ENCODE assay signal across 19 cellular contexts in the genomic region with DNA sequence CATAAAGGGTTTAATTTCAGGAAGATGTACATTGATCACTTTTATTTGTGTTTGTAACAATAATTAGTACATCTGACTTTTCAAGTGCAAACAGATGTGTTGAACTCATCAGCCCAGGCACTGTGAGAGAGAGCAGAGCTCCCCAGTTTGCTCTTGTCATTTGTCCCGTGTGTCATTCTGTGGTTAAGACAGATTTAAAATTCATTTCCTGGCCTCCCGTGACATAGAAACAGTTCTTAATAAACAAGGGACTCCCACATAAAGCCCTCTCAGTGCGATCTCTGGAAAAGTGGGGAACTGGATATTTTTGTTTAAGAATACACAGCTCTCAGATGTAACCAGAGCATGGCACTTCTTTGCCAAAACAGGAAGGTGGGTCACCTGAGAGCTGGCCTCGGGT. TPM values are rescaled to one million over a fixed set of nuclear protein-coding genes. Genes with fewer than 3 reads are reported as not detected.
DNase-seq lines count a peak whose midpoint lies in the region; ATAC-seq lines count a peak whose summit lies in the region.
"Had no signal": no experiment of that assay in that cellular context is flagged by ENCODE, and none has a peak within 500 bp of the region (broad histone marks: within the 10 kb centered on the region; RNA-seq: fewer than 3 reads in every experiment).

No MANE protein-coding gene starts in this region.

- no peak overlapping the region for H3K4me3 Mint-ChIP-seq in activated naive CD8-positive, alpha-beta T cell treated with anti-CD3 and anti-CD28 coated beads, Interleukin-2, amount 10 ng/mL, durations not matched to agents 7 days and 5 days
- no peak overlapping the region for H3K4me3 Mint-ChIP-seq in immature natural killer cell
- H3K4me3 Mint-ChIP-seq: activated B cell treated with CpG ODN at 0.5 μM for 24 hours; central memory CD8-positive, alpha-beta T cell; effector memory CD8-positive, alpha-beta T cell; natural killer cell had no signal

- DNase-seq in activated naive CD4-positive, alpha-beta T cell treated with anti-CD3 and anti-CD28 coated beads, Interleukin-2, amount 50 U/mL, for 72 hours (ENCODE audit: low spot score in 2 of 2): no peak
- DNase-seq in activated naive CD4-positive, alpha-beta T cell (lab: John Stamatoyannopoulos, UW): no peak
- DNase-seq in KG1 (lab: John Stamatoyannopoulos, UW) (peak; percentile 7), immature natural killer cell (no peak), kidney tubule cell (ENCODE audit: low spot score) (no peak), pons (ENCODE audit: low spot score) (no peak)
- no peak for DNase-seq in activated naive CD8-positive, alpha-beta T cell treated with anti-CD3 and anti-CD28 coated beads, Interleukin-2, amount 10 ng/mL, durations not matched to agents 7 days and 5 days
- DNase-seq: activated B cell treated with CpG ODN at 0.5 μM for 24 hours; amniotic stem cell; effector memory CD8-positive, alpha-beta T cell; GDM1; head of caudate nucleus; natural killer cell; NCI-H1436 treated with DMSO at 0.1 percent for 48 hours; NCI-H2227 treated with DMSO at 0.1 percent for 48 hours; posterior cingulate gyrus; stimulated activated CD4-positive, alpha-beta T cell treated with anti-CD3 and anti-CD28 coated beads, Interleukin-4, amount 100 ng/mL, for 24 hours had no signal

- H3K9me3 Mint-ChIP-seq in activated naive CD4-positive, alpha-beta T cell treated with anti-CD3 and anti-CD28 coated beads, Interleukin-2, amount 50 U/mL, for 72 hours: no peaks in the 10 kb centered on the region
- no peaks in the 10 kb centered on the region for H3K9me3 Mint-ChIP-seq in activated naive CD8-positive, alpha-beta T cell treated with anti-CD3 and anti-CD28 coated beads, Interleukin-2, amount 10 ng/mL, durations not matched to agents 7 days and 5 days
- no peaks in the 10 kb centered on the region for H3K9me3 Mint-ChIP-seq in immature natural killer cell
- H3K9me3 Mint-ChIP-seq: activated B cell treated with CpG ODN at 0.5 μM for 24 hours; central memory CD8-positive, alpha-beta T cell; effector memory CD8-positive, alpha-beta T cell; natural killer cell had no signal

- H3K4me1 Mint-ChIP-seq in activated naive CD8-positive, alpha-beta T cell treated with anti-CD3 and anti-CD28 coated beads, Interleukin-2, amount 10 ng/mL, durations not matched to agents 7 days and 5 days: peaks cover 4% of the 10 kb centered on the region
- H3K4me1 Mint-ChIP-seq in immature natural killer cell: peaks cover 4 to 8% of the 10 kb centered on the region in 2 donors

- peaks cover 5 to 15% of the 10 kb centered on the region in 2 donors for H3K36me3 Mint-ChIP-seq in activated naive CD4-positive, alpha-beta T cell treated with anti-CD3 and anti-CD28 coated beads, Interleukin-2, amount 50 U/mL, for 72 hours
- H3K36me3 Mint-ChIP-seq in activated naive CD8-positive, alpha-beta T cell treated with anti-CD3 and anti-CD28 coated beads, Interleukin-2, amount 10 ng/mL, durations not matched to agents 7 days and 5 days: no peaks in the 10 kb centered on the region
- no peaks in the 10 kb centered on the region for H3K36me3 Mint-ChIP-seq in immature natural killer cell
- H3K36me3 Mint-ChIP-seq: natural killer cell had no signal

- ATAC-seq in activated naive CD4-positive, alpha-beta T cell treated with anti-CD3 and anti-CD28 coated beads, Interleukin-2, amount 50 U/mL, for 72 hours: peak; percentile 66 to 76
- peak; percentile 39 for ATAC-seq in activated naive CD8-positive, alpha-beta T cell treated with anti-CD3 and anti-CD28 coated beads, Interleukin-2, amount 10 ng/mL, durations not matched to agents 7 days and 5 days (ENCODE audit: low read depth)
- ATAC-seq: effector memory CD8-positive, alpha-beta T cell; natural killer cell had no signal

- H3K27me3 Mint-ChIP-seq in activated naive CD8-positive, alpha-beta T cell treated with anti-CD3 and anti-CD28 coated beads, Interleukin-2, amount 10 ng/mL, durations not matched to agents 7 days and 5 days: peaks cover 11% of the 10 kb centered on the region
- H3K27me3 Mint-ChIP-seq in immature natural killer cell (ENCODE audit: low read depth in 3 of 3): peaks cover 0 to 7% (median 5%) of the 10 kb centered on the region in 3 donors
- H3K27me3 Mint-ChIP-seq: activated B cell treated with CpG ODN at 0.5 μM for 24 hours had no signal

- POLR2A ChIA-PET in activated naive CD8-positive, alpha-beta T cell treated with anti-CD3 and anti-CD28 coated beads, Interleukin-2, amount 10 ng/mL, durations not matched to agents 7 days and 5 days (lab: Charles Lee): no interaction called here

- peak overlapping the region in 1 of 2 donors; percentile 63 for H3K27ac Mint-ChIP-seq in activated naive CD4-positive, alpha-beta T cell treated with anti-CD3 and anti-CD28 coated beads, Interleukin-2, amount 50 U/mL, for 72 hours
- no peak overlapping the region for H3K27ac Mint-ChIP-seq in activated naive CD8-positive, alpha-beta T cell treated with anti-CD3 and anti-CD28 coated beads, Interleukin-2, amount 10 ng/mL, durations not matched to agents 7 days and 5 days
- peak overlapping the region in 1 of 6 donors; percentile 35 for H3K27ac Mint-ChIP-seq in immature natural killer cell
- H3K27ac Mint-ChIP-seq: activated B cell treated with CpG ODN at 0.5 μM for 24 hours; effector memory CD8-positive, alpha-beta T cell; natural killer cell had no signal

RNA-seq across cellular contexts. Expression of a gene that starts 58.6 kb away (rescaled TPM):
- not detected for total RNA-seq in activated naive CD4-positive, alpha-beta T cell treated with anti-CD3 and anti-CD28 coated beads, Interleukin-2, amount 50 U/mL, for 72 hours
- not detected for total RNA-seq in activated naive CD8-positive, alpha-beta T cell treated with anti-CD3 and anti-CD28 coated beads, Interleukin-2, amount 10 ng/mL, durations not matched to agents 7 days and 5 days
- polyA plus RNA-seq in immature natural killer cell: not detected
- total RNA-seq: activated B cell treated with CpG ODN at 0.5 μM for 24 hours, natural killer cell, thoracic aorta had no signal
